Comparison of ENCODE assay signal across 1 cellular context in genomic region chr16:1460602-1461138, GRCh38.
TF ChIP-seq lines count a peak whose summit lies in the region.

No MANE protein-coding gene starts in this region.

TF ChIP-seq in WTC11, 78 proteins besides CTCF, POLR2A, EP300 and RAD21 (continued from another document):
- no peak for TF ChIP-seq ARID4B (CRISPR knock-in tag; IDR thresholded peaks at IDR 0.05; ENCODE audit: borderline replicate concordance)
